ENCODE assay signal across 17 cellular contexts in the genomic region with DNA sequence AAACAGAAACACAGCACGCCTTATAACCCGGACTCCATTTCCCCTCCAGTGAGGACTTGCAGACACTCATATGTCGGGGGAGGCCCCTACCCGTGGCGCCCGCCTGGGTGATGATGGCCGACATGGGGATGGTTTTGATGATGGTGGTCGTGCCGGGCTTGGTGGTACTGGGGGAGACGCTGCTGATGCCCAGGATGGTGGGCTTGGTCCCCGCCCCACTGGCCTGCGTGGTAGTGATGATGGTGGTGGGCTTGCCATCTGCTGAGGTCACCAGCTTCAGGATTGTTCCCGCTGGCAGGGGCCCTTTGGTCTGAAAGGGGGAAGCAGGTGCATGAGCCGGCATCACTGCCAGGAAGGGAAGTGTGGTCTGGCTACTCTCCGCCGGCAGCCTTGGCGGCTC. TPM values are rescaled to one million over a fixed set of nuclear protein-coding genes. Genes with fewer than 3 reads are reported as not detected.
A peak's percentile ranks its signal among the peaks of the same experiment; 100 is the strongest.
DNase-seq lines count a peak whose midpoint lies in the region; ATAC-seq and TF ChIP-seq lines count a peak whose summit lies in the region.
"Had no signal": no experiment of that assay in that cellular context is flagged by ENCODE, and none has a peak within 500 bp of the region (broad histone marks: within the 10 kb centered on the region; RNA-seq: fewer than 3 reads in every experiment).

No MANE protein-coding gene starts in this region.

- no peaks in the 10 kb centered on the region for H3K9me3 ChIP-seq in PC-3 (ENCODE audit: low read length)
- H3K9me3 ChIP-seq in muscle layer of colon (ENCODE audit: low read length): no peaks in the 10 kb centered on the region
- H3K9me3 ChIP-seq in prostate gland: no peaks in the 10 kb centered on the region
- H3K9me3 ChIP-seq: A549 had no signal

- H3K9me3 Mint-ChIP-seq in stimulated activated naive B cell treated with anti-CD40 and anti-IgM and Interleukin-4, amounts not matched to agents 10 μg/mL and 1 μg/mL and 100 μg/mL, for 72 hours: no peaks in the 10 kb centered on the region
- H3K9me3 Mint-ChIP-seq: CD8-positive, alpha-beta T cell; HFFc6 had no signal

- peak; percentile 12 for DNase-seq in GM06990 (ENCODE audit: extremely low read depth, insufficient read length)
- DNase-seq in PC-3: no peak
- DNase-seq in stimulated activated naive B cell treated with anti-CD40 and anti-IgM and Interleukin-4, amounts not matched to agents 10 μg/mL and 1 μg/mL and 100 μg/mL, for 72 hours: no peak
- no peak for DNase-seq in activated gamma-delta T cell treated with Interleukin-2 at 50 U/mL for 16 hours
- no peak for DNase-seq in prostate gland (ENCODE audit: low spot score)
- DNase-seq: CD8-positive, alpha-beta T cell; COR-L47; DMS153; DMS79 treated with DMSO at 0.1 percent for 48 hours; EL; HCEC 1CT; HFFc6 had no signal

- POLR2A ChIA-PET in PC-3 (lab: Charles Lee; ENCODE audit: unreplicated experiment): no interaction called here

- H4K20me1 ChIP-seq in PC-3 (ENCODE audit: low read length): no peaks in the 10 kb centered on the region

- WGBS in prostate gland: 67% methylated on average over 5 of the region's 17 CpGs

- peaks cover 12 to 53% of the 10 kb centered on the region in 2 donors for H3K36me3 Mint-ChIP-seq in stimulated activated naive B cell treated with anti-CD40 and anti-IgM and Interleukin-4, amounts not matched to agents 10 μg/mL and 1 μg/mL and 100 μg/mL, for 72 hours

- H3K27me3 ChIP-seq in GM06990 (replicated peaks; ENCODE audit: control insufficient read depth, insufficient read depth, low read length): no peaks in the 10 kb centered on the region
- H3K27me3 ChIP-seq in PC-3 (ENCODE audit: low read length): no peaks in the 10 kb centered on the region
- peaks cover 0 to 10% of the 10 kb centered on the region in 2 donors for H3K27me3 ChIP-seq in muscle layer of colon (ENCODE audit: control insufficient read depth in 1 of 2, insufficient read depth in 2 of 2, low read length in 2 of 2)
- H3K27me3 ChIP-seq in prostate gland (replicated peaks; ENCODE audit: insufficient read depth): no peaks in the 10 kb centered on the region

- H3K9me2 ChIP-seq in PC-3 (replicated peaks; ENCODE audit: low read length): no peaks in the 10 kb centered on the region

- TSS peak; percentile 6 for BruUV-seq in PC-3 (replicated peaks; lab: Mats Ljungman, UMichigan)

- no peak overlapping the region for H2AFZ ChIP-seq in PC-3 (ENCODE audit: low read length)

- H3K27ac ChIP-seq in PC-3 (ENCODE audit: low read length) (no peak overlapping the region), muscle layer of colon (ENCODE audit: low read depth, low read length) (peak overlapping the region; percentile 52), prostate gland (no peak overlapping the region)
- H3K27ac ChIP-seq: A549, HL-60 had no signal

- H3K27ac Mint-ChIP-seq in stimulated activated naive B cell treated with anti-CD40 and anti-IgM and Interleukin-4, amounts not matched to agents 10 μg/mL and 1 μg/mL and 100 μg/mL, for 72 hours: peak overlapping the region; percentile 75
- H3K27ac Mint-ChIP-seq: CD8-positive, alpha-beta T cell; HFFc6 had no signal

- H3K4me2 ChIP-seq in PC-3 (ENCODE audit: low read length): no peak overlapping the region
- H3K4me2 ChIP-seq: A549 had no signal

- no peaks in the 10 kb centered on the region for H3K4me1 ChIP-seq in PC-3 (ENCODE audit: insufficient read depth, low read length)
- peaks cover 4% of the 10 kb centered on the region for H3K4me1 ChIP-seq in muscle layer of colon (ENCODE audit: insufficient read depth, low read length)
- H3K4me1 ChIP-seq in prostate gland (replicated peaks): no peaks in the 10 kb centered on the region

- no peak overlapping the region for H3K4me3 Mint-ChIP-seq in stimulated activated naive B cell treated with anti-CD40 and anti-IgM and Interleukin-4, amounts not matched to agents 10 μg/mL and 1 μg/mL and 100 μg/mL, for 72 hours
- H3K4me3 Mint-ChIP-seq: CD14-positive monocyte; CD8-positive, alpha-beta T cell; HFFc6 had no signal

- H3K79me2 ChIP-seq in PC-3 (ENCODE audit: low read length): no peaks in the 10 kb centered on the region

- no peaks in the 10 kb centered on the region for H3K27me3 Mint-ChIP-seq in stimulated activated naive B cell treated with anti-CD40 and anti-IgM and Interleukin-4, amounts not matched to agents 10 μg/mL and 1 μg/mL and 100 μg/mL, for 72 hours

- CTCF ChIA-PET in PC-3 (lab: Charles Lee): no interaction called here

- H3K36me3 ChIP-seq in GM06990 (ENCODE audit: control insufficient read depth, insufficient read depth, low read length) (peaks cover 44% of the 10 kb centered on the region), PC-3 (ENCODE audit: low read depth, low read length) (peaks cover 45% of the 10 kb centered on the region), muscle layer of colon (ENCODE audit: insufficient read depth, low read length) (peaks cover 62% of the 10 kb centered on the region), prostate gland (no peaks in the 10 kb centered on the region)

- intact Hi-C loops in PC-3 (cut with micrococcal nuclease) (no loop called here), prostate gland (cut with DNase I) (no loop called here)

- TF ChIP-seq CTCF in GM06990 (IDR thresholded peaks at IDR 0.05; ENCODE audit: insufficient read depth, low read length, poor library complexity, severe bottlenecking) (no peak), PC-3 (conservative IDR thresholded peaks at IDR 0.05; ENCODE audit: low read depth, low read length) (no peak), prostate gland (IDR thresholded peaks at IDR 0.05) (no peak)

- H3F3A ChIP-seq in PC-3 (ENCODE audit: low read length, unreplicated experiment): no peaks in the 10 kb centered on the region

- TF ChIP-seq POLR2A in prostate gland (IDR thresholded peaks at IDR 0.05): no peak

- no peak overlapping the region for H3K4me3 ChIP-seq in GM06990 (replicated peaks; ENCODE audit: low read depth, low read length)
- no peak overlapping the region for H3K4me3 ChIP-seq in PC-3 (ENCODE audit: low read length)
- no peak overlapping the region for H3K4me3 ChIP-seq in muscle layer of colon (ENCODE audit: low read depth in 1 of 2, low read length in 2 of 2)
- H3K4me3 ChIP-seq in prostate gland: no peak overlapping the region
- H3K4me3 ChIP-seq: A549 had no signal

- peaks cover 6 to 10% of the 10 kb centered on the region in 2 donors for H3K4me1 Mint-ChIP-seq in stimulated activated naive B cell treated with anti-CD40 and anti-IgM and Interleukin-4, amounts not matched to agents 10 μg/mL and 1 μg/mL and 100 μg/mL, for 72 hours
- H3K4me1 Mint-ChIP-seq: CD14-positive monocyte had no signal

- H3K9ac ChIP-seq in PC-3 (ENCODE audit: low read length) (no peak overlapping the region), muscle layer of colon (ENCODE audit: low read length) (no peak overlapping the region)

- ATAC-seq in PC-3 (no peak), HG02763 (IDR thresholded peaks at IDR 0.05; ENCODE audit: unreplicated experiment) (no peak)
- no peak for ATAC-seq in stimulated activated naive B cell treated with anti-CD40 and anti-IgM and Interleukin-4, amounts not matched to agents 10 μg/mL and 1 μg/mL and 100 μg/mL, for 72 hours (replicated peaks)
- ATAC-seq: A549; CD8-positive, alpha-beta T cell had no signal

RNA-seq across cellular contexts. Expression of gene RENBP, which starts 12.8 kb away (rescaled TPM):
- total RNA-seq in PC-3 (2014; rRNA removed) (3.7 TPM in 1 of 2 replicates, not detected in the other), prostate gland (1 to 10 TPM; 2.4 to 4.4 TPM)

RNA-seq across cellular contexts. Expression of gene HCFC1, which starts 14.4 kb away (rescaled TPM):
- 66.9 and 94.0 TPM in 2 replicates for total RNA-seq in PC-3 (2014; rRNA removed)
- total RNA-seq in prostate gland: 100 to 1,000 TPM in 1 of 2 donors, 10 to 100 TPM in 1; 67.7 to 115 TPM

RNA-seq across cellular contexts. Expression of gene TMEM187, which starts 15.3 kb away (rescaled TPM):
- total RNA-seq in PC-3 (2014; rRNA removed) (10.6 and 12.4 TPM in 2 replicates), prostate gland (10 to 100 TPM; 16.9 to 18.2 TPM)

RNA-seq across cellular contexts. Expression of gene NAA10, which starts 22.4 kb away (rescaled TPM):
- 169 and 172 TPM in 2 replicates for total RNA-seq in PC-3 (2014; rRNA removed)
- 10 to 100 TPM; 47.5 to 64.9 TPM for total RNA-seq in prostate gland

RNA-seq across cellular contexts. Expression of gene ARHGAP4, which starts 31.2 kb away (rescaled TPM):
- 4.0 and 4.6 TPM in 2 replicates for total RNA-seq in PC-3 (2014; rRNA removed)
- 10 to 100 TPM; 11.9 to 41.1 TPM for total RNA-seq in prostate gland
